Comparison of ENCODE assay signal across 1 cellular context in the genomic region with DNA sequence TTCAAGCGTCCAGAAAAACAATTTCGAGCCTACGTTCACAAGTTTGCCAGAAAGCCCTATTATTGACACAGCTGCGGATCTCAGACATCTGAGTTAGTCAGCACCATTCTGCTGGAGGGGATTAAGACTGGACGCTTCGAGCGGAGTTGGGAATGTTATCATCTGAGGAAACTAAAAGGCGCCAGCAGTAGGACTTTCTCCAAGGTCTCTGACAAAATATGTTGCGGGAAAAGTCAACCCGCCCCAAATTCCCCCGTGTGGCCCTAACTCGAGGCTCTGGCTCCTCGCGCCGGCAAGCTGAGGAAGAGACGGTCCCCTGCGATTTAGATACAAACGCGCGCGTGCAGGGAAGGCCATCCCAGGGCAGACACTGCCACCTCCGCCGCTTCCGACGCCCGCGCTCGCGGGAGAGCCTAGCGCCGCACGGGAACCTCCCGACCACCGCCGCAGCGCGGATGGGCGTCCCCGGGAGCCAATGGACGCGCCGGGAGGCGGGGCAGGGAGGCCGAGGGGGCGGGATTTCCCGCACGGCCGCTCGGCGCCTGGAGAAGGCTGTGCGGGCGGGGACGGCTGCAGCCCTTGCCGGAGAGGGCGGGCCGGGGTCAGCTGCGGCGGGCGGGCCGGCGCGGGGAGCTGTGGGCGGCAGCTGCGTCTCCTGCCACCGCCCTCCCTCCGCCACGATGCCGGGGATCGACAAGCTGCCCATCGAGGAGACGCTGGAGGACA.
A peak's percentile ranks its signal among the peaks of the same experiment; 100 is the strongest.
TF ChIP-seq lines count a peak whose summit lies in the region.

A gene with protein sequence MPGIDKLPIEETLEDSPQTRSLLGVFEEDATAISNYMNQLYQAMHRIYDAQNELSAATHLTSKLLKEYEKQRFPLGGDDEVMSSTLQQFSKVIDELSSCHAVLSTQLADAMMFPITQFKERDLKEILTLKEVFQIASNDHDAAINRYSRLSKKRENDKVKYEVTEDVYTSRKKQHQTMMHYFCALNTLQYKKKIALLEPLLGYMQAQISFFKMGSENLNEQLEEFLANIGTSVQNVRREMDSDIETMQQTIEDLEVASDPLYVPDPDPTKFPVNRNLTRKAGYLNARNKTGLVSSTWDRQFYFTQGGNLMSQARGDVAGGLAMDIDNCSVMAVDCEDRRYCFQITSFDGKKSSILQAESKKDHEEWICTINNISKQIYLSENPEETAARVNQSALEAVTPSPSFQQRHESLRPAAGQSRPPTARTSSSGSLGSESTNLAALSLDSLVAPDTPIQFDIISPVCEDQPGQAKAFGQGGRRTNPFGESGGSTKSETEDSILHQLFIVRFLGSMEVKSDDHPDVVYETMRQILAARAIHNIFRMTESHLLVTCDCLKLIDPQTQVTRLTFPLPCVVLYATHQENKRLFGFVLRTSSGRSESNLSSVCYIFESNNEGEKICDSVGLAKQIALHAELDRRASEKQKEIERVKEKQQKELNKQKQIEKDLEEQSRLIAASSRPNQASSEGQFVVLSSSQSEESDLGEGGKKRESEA (plus strand): TSS at position 526 of the 726 bp plus-strand sequence. CDS start 155 bp downstream, at position 681.

TF ChIP-seq in HepG2, 621 proteins besides CTCF, POLR2A, EP300 and RAD21 (continued from another document and continues in another):
- TF ChIP-seq FIP1L1 (IDR thresholded peaks at IDR 0.05; ENCODE audit: borderline replicate concordance, insufficient read depth, low read depth, low read length) (no peak), NR1H2 (CRISPR knock-in tag; IDR thresholded peaks at IDR 0.05; ENCODE audit: borderline replicate concordance, low read depth) (no peak), KLF6 (CRISPR knock-in tag; IDR thresholded peaks at IDR 0.05) (peak; percentile 53; the same call in 1 of the 2 replicates), TOPORS (CRISPR knock-in tag; IDR thresholded peaks at IDR 0.05) (peak; percentile 74; the same call in 1 of the 2 replicates), FOXO1 (CRISPR knock-in tag; IDR thresholded peaks at IDR 0.05) (no peak), ATF7-NPFF (CRISPR knock-in tag; IDR thresholded peaks at IDR 0.05; ENCODE audit: low read depth) (peak; percentile 84), TP53 (CRISPR knock-in tag; conservative IDR thresholded peaks at IDR 0.05) (peak; percentile 68; the same call in 1 of the 2 replicates), IRX3 (CRISPR knock-in tag; IDR thresholded peaks at IDR 0.05; ENCODE audit: borderline replicate concordance, low read depth) (no peak), ZNF546 (CRISPR knock-in tag; conservative IDR thresholded peaks at IDR 0.05) (0 out of 2 replicates have a peak, but pooled peaks have one; percentile 68), ZNF780A (CRISPR knock-in tag; IDR thresholded peaks at IDR 0.05) (0 out of 2 replicates have a peak, but pooled peaks have one; percentile 63), KAT2B (IDR thresholded peaks at IDR 0.05; ENCODE audit: borderline replicate concordance, low read depth, low read length) (no peak), KLF9 (CRISPR knock-in tag; IDR thresholded peaks at IDR 0.05; ENCODE audit: low read depth) (no peak), POLR2AphosphoS5 (IDR thresholded peaks at IDR 0.05; ENCODE audit: low read depth, low read length) (peak; percentile 87), ZNF20 (CRISPR knock-in tag; IDR thresholded peaks at IDR 0.05) (no peak), ZNF713 (CRISPR knock-in tag; IDR thresholded peaks at IDR 0.05) (no peak), ETV6 (CRISPR knock-in tag; conservative IDR thresholded peaks at IDR 0.05) (no peak), ZNF598 (CRISPR knock-in tag; IDR thresholded peaks at IDR 0.05; ENCODE audit: borderline replicate concordance) (peak; percentile 51; the same call in 1 of the 2 replicates), POGZ (CRISPR knock-in tag; IDR thresholded peaks at IDR 0.05) (peak; percentile 72), ZNF549 (CRISPR knock-in tag; IDR thresholded peaks at IDR 0.05) (no peak), GLI4 (CRISPR knock-in tag; IDR thresholded peaks at IDR 0.05; ENCODE audit: borderline replicate concordance) (peak; percentile 77; the same call in 1 of the 2 replicates), MIXL1 (CRISPR knock-in tag; IDR thresholded peaks at IDR 0.05) (no peak), MYNN (CRISPR knock-in tag; IDR thresholded peaks at IDR 0.05; ENCODE audit: low read depth) (no peak), TAF1 (CRISPR knock-in tag; IDR thresholded peaks at IDR 0.05) (peak; percentile 75), DMAP1 (CRISPR knock-in tag; IDR thresholded peaks at IDR 0.05) (peak; percentile 40; the same call in 1 of the 2 replicates), MTF1 (CRISPR knock-in tag; IDR thresholded peaks at IDR 0.05) (0 out of 2 replicates have a peak, but pooled peaks have one; percentile 69), ZIK1 (CRISPR knock-in tag; IDR thresholded peaks at IDR 0.05; ENCODE audit: borderline replicate concordance, low read depth) (peak; percentile 51; the same call in 1 of the 2 replicates), ZNF749 (CRISPR knock-in tag; IDR thresholded peaks at IDR 0.05; ENCODE audit: borderline replicate concordance) (peak; percentile 79), ZBTB8A (CRISPR knock-in tag; IDR thresholded peaks at IDR 0.05; ENCODE audit: borderline replicate concordance, low read depth) (peak; percentile 64; the same call in 1 of the 2 replicates), TEAD3 (CRISPR knock-in tag; optimal IDR thresholded peaks at IDR 0.05; ENCODE audit: borderline replicate concordance) (no peak)
- TF ChIP-seq, protein P1, sequence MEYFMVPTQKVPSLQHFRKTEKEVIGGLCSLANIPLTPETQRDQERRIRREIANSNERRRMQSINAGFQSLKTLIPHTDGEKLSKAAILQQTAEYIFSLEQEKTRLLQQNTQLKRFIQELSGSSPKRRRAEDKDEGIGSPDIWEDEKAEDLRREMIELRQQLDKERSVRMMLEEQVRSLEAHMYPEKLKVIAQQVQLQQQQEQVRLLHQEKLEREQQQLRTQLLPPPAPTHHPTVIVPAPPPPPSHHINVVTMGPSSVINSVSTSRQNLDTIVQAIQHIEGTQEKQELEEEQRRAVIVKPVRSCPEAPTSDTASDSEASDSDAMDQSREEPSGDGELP (IDR thresholded peaks at IDR 0.05; ENCODE audit: borderline replicate concordance, low read depth), result peak; percentile 51; the same call in 1 of the 2 replicates
- TF ChIP-seq, protein P2, sequence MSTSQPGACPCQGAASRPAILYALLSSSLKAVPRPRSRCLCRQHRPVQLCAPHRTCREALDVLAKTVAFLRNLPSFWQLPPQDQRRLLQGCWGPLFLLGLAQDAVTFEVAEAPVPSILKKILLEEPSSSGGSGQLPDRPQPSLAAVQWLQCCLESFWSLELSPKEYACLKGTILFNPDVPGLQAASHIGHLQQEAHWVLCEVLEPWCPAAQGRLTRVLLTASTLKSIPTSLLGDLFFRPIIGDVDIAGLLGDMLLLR (CRISPR knock-in tag; IDR thresholded peaks at IDR 0.05), result no peak
- TF ChIP-seq, protein P3, sequence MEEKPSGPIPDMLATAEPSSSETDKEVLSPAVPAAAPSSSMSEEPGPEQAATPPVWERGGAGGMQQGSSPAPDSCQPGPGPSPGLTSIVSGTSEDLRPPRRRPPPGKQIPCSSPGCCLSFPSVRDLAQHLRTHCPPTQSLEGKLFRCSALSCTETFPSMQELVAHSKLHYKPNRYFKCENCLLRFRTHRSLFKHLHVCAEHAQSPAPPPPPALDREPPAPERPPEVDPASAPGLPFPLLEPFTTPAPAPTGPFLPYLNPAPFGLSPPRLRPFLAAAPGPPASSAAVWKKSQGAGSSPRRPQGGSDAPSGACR (CRISPR knock-in tag; IDR thresholded peaks at IDR 0.05), result peak; percentile 71; the same call in 1 of the 2 replicates
- TF ChIP-seq, protein P4, sequence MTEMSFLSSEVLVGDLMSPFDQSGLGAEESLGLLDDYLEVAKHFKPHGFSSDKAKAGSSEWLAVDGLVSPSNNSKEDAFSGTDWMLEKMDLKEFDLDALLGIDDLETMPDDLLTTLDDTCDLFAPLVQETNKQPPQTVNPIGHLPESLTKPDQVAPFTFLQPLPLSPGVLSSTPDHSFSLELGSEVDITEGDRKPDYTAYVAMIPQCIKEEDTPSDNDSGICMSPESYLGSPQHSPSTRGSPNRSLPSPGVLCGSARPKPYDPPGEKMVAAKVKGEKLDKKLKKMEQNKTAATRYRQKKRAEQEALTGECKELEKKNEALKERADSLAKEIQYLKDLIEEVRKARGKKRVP (CRISPR knock-in tag; IDR thresholded peaks at IDR 0.05), result no peak
- TF ChIP-seq, protein P5, sequence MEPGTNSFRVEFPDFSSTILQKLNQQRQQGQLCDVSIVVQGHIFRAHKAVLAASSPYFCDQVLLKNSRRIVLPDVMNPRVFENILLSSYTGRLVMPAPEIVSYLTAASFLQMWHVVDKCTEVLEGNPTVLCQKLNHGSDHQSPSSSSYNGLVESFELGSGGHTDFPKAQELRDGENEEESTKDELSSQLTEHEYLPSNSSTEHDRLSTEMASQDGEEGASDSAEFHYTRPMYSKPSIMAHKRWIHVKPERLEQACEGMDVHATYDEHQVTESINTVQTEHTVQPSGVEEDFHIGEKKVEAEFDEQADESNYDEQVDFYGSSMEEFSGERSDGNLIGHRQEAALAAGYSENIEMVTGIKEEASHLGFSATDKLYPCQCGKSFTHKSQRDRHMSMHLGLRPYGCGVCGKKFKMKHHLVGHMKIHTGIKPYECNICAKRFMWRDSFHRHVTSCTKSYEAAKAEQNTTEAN (CRISPR knock-in tag; conservative IDR thresholded peaks at IDR 0.05), result peak; percentile 78
- TF ChIP-seq, protein P6, sequence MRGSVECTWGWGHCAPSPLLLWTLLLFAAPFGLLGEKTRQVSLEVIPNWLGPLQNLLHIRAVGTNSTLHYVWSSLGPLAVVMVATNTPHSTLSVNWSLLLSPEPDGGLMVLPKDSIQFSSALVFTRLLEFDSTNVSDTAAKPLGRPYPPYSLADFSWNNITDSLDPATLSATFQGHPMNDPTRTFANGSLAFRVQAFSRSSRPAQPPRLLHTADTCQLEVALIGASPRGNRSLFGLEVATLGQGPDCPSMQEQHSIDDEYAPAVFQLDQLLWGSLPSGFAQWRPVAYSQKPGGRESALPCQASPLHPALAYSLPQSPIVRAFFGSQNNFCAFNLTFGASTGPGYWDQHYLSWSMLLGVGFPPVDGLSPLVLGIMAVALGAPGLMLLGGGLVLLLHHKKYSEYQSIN (CRISPR knock-in tag; IDR thresholded peaks at IDR 0.05; ENCODE audit: borderline replicate concordance), result no peak
- TF ChIP-seq, protein P7, sequence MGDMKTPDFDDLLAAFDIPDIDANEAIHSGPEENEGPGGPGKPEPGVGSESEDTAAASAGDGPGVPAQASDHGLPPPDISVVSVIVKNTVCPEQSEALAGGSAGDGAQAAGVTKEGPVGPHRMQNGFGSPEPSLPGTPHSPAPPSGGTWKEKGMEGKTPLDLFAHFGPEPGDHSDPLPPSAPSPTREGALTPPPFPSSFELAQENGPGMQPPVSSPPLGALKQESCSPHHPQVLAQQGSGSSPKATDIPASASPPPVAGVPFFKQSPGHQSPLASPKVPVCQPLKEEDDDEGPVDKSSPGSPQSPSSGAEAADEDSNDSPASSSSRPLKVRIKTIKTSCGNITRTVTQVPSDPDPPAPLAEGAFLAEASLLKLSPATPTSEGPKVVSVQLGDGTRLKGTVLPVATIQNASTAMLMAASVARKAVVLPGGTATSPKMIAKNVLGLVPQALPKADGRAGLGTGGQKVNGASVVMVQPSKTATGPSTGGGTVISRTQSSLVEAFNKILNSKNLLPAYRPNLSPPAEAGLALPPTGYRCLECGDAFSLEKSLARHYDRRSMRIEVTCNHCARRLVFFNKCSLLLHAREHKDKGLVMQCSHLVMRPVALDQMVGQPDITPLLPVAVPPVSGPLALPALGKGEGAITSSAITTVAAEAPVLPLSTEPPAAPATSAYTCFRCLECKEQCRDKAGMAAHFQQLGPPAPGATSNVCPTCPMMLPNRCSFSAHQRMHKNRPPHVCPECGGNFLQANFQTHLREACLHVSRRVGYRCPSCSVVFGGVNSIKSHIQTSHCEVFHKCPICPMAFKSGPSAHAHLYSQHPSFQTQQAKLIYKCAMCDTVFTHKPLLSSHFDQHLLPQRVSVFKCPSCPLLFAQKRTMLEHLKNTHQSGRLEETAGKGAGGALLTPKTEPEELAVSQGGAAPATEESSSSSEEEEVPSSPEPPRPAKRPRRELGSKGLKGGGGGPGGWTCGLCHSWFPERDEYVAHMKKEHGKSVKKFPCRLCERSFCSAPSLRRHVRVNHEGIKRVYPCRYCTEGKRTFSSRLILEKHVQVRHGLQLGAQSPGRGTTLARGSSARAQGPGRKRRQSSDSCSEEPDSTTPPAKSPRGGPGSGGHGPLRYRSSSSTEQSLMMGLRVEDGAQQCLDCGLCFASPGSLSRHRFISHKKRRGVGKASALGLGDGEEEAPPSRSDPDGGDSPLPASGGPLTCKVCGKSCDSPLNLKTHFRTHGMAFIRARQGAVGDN (CRISPR knock-in tag; IDR thresholded peaks at IDR 0.05), result peak; percentile 98
- TF ChIP-seq, protein P8, sequence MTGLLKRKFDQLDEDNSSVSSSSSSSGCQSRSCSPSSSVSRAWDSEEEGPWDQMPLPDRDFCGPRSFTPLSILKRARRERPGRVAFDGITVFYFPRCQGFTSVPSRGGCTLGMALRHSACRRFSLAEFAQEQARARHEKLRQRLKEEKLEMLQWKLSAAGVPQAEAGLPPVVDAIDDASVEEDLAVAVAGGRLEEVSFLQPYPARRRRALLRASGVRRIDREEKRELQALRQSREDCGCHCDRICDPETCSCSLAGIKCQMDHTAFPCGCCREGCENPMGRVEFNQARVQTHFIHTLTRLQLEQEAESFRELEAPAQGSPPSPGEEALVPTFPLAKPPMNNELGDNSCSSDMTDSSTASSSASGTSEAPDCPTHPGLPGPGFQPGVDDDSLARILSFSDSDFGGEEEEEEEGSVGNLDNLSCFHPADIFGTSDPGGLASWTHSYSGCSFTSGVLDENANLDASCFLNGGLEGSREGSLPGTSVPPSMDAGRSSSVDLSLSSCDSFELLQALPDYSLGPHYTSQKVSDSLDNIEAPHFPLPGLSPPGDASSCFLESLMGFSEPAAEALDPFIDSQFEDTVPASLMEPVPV (CRISPR knock-in tag; IDR thresholded peaks at IDR 0.05), result peak; percentile 94; the same call in 1 of the 2 replicates
- TF ChIP-seq, protein P9, sequence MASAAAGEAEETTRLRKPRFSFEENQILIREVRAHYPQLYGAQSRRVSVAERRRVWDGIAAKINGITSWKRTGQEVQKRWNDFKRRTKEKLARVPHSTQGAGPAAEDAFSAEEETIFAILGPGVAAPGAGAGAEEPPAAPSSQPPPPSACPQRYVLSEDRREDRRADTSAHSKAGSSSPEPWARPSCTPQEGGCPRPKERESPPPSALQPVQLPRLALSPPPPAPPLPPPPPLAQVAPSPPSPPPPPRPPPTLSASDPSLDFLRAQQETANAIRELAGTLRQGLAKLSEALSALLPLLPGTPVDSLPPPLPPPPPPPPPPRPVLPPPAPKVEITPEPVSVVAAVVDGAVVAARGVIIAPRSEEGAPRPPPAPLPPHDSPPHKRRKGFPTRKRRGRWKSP (CRISPR knock-in tag; IDR thresholded peaks at IDR 0.05), result peak; percentile 86; the same call in 1 of the 2 replicates
